Comparison of ENCODE assay signal across 8 cellular contexts in the genomic region with DNA sequence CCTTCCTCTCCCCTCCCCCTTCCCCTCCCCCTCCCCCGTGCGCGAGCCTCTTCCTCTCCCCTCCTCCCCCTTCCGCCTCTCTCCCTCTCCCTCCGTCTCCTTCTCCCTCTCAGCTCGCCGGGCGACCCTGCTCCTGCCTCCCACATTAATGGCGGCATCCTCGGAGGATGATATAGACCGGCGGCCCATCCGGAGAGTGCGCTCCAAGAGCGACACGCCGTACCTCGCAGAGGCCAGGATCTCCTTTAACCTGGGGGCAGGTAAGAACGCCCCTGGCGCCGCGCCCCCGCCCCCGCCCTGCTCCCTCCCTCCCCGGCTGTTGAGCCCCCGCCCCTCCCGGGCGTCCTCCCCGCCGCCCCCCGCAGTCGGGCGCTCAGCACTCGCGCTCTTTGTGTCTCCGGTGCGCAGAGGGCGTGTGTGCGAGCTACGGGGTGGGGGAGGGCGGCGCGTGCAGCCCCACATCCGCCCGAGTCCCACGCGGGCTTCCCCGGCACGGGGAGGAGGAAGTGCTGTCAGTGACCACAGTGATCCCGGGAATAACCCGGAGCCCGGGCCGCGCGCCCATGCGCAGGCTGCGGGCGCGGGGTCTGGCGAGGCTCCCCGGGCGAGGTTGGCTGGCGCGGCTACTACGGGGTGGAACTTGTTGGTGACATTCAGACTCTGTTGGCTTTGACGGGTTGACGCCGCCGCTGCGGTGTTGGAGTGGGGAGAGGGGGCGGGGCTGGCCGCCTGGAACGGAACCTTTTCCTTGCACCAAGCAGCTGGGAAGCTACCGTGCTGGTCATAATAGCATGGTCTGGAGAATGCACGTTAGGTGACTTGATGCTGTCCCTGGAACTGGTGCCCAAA.
DNase-seq lines count a peak whose midpoint lies in the region; ATAC-seq and TF ChIP-seq lines count a peak whose summit lies in the region.

No MANE protein-coding gene starts in this region.

- DNase-seq in DMS153 (lab: John Stamatoyannopoulos, UW) (peak; percentile 57), NCI-H1417 (lab: John Stamatoyannopoulos, UW) (peak; percentile 82 to 90 (median 87)), astrocyte of the spinal cord (ENCODE audit: low read depth, low spot score) (no peak), COLO829 (ENCODE audit: low spot score) (no peak), GM19238 (ENCODE audit: insufficient read length, low spot score) (no peak)
- DNase-seq in effector CD4-positive, alpha-beta T cell, result no peak

- in situ Hi-C loops in astrocyte of the spinal cord (cut with HindIII; ENCODE audit: low sequenced_read_pairs), result no loop called here

- peak overlapping the region; percentile 63 to 82 (median 80) for H3K4me3 Mint-ChIP-seq in nephron

- H3K4me1 Mint-ChIP-seq in nephron, result peaks cover 4% of the 10 kb centered on the region

- H3K4me3 ChIP-seq in astrocyte of the spinal cord (ENCODE audit: low read depth, low read length), result peak overlapping the region; percentile 10

- H3K36me3 Mint-ChIP-seq in nephron (ENCODE audit: low read depth), result no peaks in the 10 kb centered on the region

- TF ChIP-seq CTCF in astrocyte of the spinal cord (IDR thresholded peaks at IDR 0.05; ENCODE audit: low read depth, low read length), result no peak
- TF ChIP-seq CTCF in nephron (IDR thresholded peaks at IDR 0.05; ENCODE audit: unreplicated experiment in 3 of 3), result no peak

- H3K27ac Mint-ChIP-seq in nephron, result no peak overlapping the region

- no peak for ATAC-seq in HG03354 (IDR thresholded peaks at IDR 0.05; ENCODE audit: poor library complexity, severe bottlenecking, unreplicated experiment)

- H3K9me3 Mint-ChIP-seq in nephron, result peaks cover 8% of the 10 kb centered on the region

- H3K27me3 Mint-ChIP-seq in nephron (ENCODE audit: low read depth), result peaks cover 63% of the 10 kb centered on the region

Comparison
In these comparisons a context has a peak if more than half of its experiments do, and no peak if none do; other contexts are left out.
1. DNase-seq: peak in DMS153 (single experiment) and NCI-H1417 (3 of 3); none in astrocyte of the spinal cord (single experiment), COLO829 (single experiment), effector CD4-positive, alpha-beta T cell (single experiment) and GM19238 (single experiment).